In the genomic region with DNA sequence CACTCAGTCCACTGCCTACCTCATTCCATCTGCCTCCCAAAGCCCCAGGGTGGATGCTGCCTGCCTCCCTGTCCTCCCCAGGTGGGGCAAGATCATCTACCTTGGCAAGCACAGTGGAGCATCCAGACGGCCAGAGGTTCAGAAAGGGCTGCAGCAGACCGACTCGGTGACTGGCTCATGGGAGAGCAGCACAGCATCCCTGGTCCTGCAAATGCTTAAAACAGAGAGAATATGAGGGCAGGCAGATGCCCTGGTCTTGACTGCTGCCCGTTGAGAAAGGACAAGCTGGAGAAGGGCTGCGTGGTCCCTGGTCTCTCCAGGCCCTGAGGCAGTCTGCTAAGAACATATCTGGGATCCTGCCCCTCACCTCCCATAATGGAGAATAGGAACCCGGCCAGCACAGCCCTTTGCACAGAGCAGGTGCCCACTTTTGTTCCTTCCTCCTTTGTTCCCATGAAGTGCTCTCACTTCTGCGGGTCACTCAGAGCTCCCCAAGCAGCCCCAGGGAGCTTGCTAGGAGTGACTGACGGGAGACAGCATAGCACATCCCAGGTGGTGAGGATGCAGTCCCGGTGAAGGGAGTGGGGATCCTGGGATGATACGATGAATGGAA, we compare ENCODE assay signal across 1 cellular context.
TF ChIP-seq lines count a peak whose summit lies in the region.

No MANE protein-coding gene starts in this region.

TF ChIP-seq in SK-N-SH treated with all-trans-retinoic acid at 6 μM for 48 hours, 23 proteins besides CTCF, POLR2A, EP300 and RAD21 (continued from another document):
- TF ChIP-seq, protein P1, sequence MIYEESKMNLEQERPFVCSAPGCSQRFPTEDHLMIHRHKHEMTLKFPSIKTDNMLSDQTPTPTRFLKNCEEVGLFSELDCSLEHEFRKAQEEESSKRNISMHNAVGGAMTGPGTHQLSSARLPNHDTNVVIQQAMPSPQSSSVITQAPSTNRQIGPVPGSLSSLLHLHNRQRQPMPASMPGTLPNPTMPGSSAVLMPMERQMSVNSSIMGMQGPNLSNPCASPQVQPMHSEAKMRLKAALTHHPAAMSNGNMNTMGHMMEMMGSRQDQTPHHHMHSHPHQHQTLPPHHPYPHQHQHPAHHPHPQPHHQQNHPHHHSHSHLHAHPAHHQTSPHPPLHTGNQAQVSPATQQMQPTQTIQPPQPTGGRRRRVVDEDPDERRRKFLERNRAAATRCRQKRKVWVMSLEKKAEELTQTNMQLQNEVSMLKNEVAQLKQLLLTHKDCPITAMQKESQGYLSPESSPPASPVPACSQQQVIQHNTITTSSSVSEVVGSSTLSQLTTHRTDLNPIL (CRISPR knock-in tag; IDR thresholded peaks at IDR 0.05; ENCODE audit: low read depth), result no peak
- TF ChIP-seq, protein P2, sequence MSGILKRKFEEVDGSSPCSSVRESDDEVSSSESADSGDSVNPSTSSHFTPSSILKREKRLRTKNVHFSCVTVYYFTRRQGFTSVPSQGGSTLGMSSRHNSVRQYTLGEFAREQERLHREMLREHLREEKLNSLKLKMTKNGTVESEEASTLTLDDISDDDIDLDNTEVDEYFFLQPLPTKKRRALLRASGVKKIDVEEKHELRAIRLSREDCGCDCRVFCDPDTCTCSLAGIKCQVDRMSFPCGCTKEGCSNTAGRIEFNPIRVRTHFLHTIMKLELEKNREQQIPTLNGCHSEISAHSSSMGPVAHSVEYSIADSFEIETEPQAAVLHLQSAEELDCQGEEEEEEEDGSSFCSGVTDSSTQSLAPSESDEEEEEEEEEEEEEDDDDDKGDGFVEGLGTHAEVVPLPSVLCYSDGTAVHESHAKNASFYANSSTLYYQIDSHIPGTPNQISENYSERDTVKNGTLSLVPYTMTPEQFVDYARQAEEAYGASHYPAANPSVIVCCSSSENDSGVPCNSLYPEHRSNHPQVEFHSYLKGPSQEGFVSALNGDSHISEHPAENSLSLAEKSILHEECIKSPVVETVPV (CRISPR knock-in tag; IDR thresholded peaks at IDR 0.05), result no peak
- TF ChIP-seq ZFP30 (CRISPR knock-in tag; IDR thresholded peaks at IDR 0.05) (no peak), ISL1 (CRISPR knock-in tag; IDR thresholded peaks at IDR 0.05) (no peak), RARB (CRISPR knock-in tag; IDR thresholded peaks at IDR 0.05) (no peak), SNAI2 (CRISPR knock-in tag; IDR thresholded peaks at IDR 0.05) (no peak), BACH2 (CRISPR knock-in tag; IDR thresholded peaks at IDR 0.05; ENCODE audit: borderline replicate concordance) (no peak), ARNTL (CRISPR knock-in tag; IDR thresholded peaks at IDR 0.05; ENCODE audit: borderline replicate concordance, low read depth) (no peak), ZNF70 (CRISPR knock-in tag; IDR thresholded peaks at IDR 0.05) (no peak), CSDC2 (CRISPR knock-in tag; IDR thresholded peaks at IDR 0.05) (no peak)
- TF ChIP-seq, protein P3, sequence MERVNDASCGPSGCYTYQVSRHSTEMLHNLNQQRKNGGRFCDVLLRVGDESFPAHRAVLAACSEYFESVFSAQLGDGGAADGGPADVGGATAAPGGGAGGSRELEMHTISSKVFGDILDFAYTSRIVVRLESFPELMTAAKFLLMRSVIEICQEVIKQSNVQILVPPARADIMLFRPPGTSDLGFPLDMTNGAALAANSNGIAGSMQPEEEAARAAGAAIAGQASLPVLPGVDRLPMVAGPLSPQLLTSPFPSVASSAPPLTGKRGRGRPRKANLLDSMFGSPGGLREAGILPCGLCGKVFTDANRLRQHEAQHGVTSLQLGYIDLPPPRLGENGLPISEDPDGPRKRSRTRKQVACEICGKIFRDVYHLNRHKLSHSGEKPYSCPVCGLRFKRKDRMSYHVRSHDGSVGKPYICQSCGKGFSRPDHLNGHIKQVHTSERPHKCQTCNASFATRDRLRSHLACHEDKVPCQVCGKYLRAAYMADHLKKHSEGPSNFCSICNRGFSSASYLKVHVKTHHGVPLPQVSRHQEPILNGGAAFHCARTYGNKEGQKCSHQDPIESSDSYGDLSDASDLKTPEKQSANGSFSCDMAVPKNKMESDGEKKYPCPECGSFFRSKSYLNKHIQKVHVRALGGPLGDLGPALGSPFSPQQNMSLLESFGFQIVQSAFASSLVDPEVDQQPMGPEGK (CRISPR knock-in tag; IDR thresholded peaks at IDR 0.05; ENCODE audit: borderline replicate concordance), result no peak
- TF ChIP-seq, protein P4, sequence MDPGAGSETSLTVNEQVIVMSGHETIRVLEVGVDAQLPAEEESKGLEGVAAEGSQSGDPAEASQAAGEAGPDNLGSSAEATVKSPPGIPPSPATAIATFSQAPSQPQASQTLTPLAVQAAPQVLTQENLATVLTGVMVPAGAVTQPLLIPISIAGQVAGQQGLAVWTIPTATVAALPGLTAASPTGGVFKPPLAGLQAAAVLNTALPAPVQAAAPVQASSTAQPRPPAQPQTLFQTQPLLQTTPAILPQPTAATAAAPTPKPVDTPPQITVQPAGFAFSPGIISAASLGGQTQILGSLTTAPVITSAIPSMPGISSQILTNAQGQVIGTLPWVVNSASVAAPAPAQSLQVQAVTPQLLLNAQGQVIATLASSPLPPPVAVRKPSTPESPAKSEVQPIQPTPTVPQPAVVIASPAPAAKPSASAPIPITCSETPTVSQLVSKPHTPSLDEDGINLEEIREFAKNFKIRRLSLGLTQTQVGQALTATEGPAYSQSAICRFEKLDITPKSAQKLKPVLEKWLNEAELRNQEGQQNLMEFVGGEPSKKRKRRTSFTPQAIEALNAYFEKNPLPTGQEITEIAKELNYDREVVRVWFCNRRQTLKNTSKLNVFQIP (CRISPR knock-in tag; IDR thresholded peaks at IDR 0.05; ENCODE audit: borderline replicate concordance, low read depth), result no peak
